ENCODE assay signal across 30 cellular contexts in genomic region chr13:50584856-50585580, GRCh38.
DNase-seq lines count a peak whose midpoint lies in the region; ATAC-seq and TF ChIP-seq lines count a peak whose summit lies in the region.
"Had no signal": no experiment of that assay in that cellular context is flagged by ENCODE, and none has a peak within 500 bp of the region (broad histone marks: within the 10 kb centered on the region; RNA-seq: fewer than 3 reads in every experiment).

No MANE protein-coding gene starts in this region.

- H3K4me1 Mint-ChIP-seq in glutamatergic neuron (ENCODE audit: low read depth, unreplicated experiment) = peaks cover 6% of the 10 kb centered on the region

- no peaks in the 10 kb centered on the region for H3K79me2 ChIP-seq in OCI-LY1 (ENCODE audit: insufficient read depth, low read length)

- H3K4me2 ChIP-seq in OCI-LY1 (ENCODE audit: low read length) = no peak overlapping the region

- ATAC-seq in GM19351 (IDR thresholded peaks at IDR 0.05; ENCODE audit: unreplicated experiment) (no peak), GM21825 (IDR thresholded peaks at IDR 0.05; ENCODE audit: unreplicated experiment) (no peak)
- no peak for ATAC-seq in activated naive CD4-positive, alpha-beta T cell treated with anti-CD3 and anti-CD28 coated beads, Interleukin-2, amount 50 U/mL, for 72 hours
- ATAC-seq: GM12878; heart left ventricle; Panc1; right lobe of liver; stimulated activated naive B cell treated with anti-CD40 and anti-IgM and Interleukin-4, amounts not matched to agents 10 μg/mL and 1 μg/mL and 100 μg/mL, for 72 hours had no signal

- peaks cover 71% of the 10 kb centered on the region for H3K4me1 ChIP-seq in OCI-LY1 (ENCODE audit: insufficient read depth, low read length, severe bottlenecking)
- H3K4me1 ChIP-seq: colonic mucosa, right lobe of liver had no signal

- H3K36me3 ChIP-seq in H7 (replicated peaks; ENCODE audit: control insufficient read depth, insufficient read depth, low read length) (no peaks in the 10 kb centered on the region), OCI-LY1 (ENCODE audit: insufficient read depth, low read length) (no peaks in the 10 kb centered on the region)
- H3K36me3 ChIP-seq: colonic mucosa, heart left ventricle, right lobe of liver had no signal

- H4K20me1 ChIP-seq in OCI-LY1 (ENCODE audit: insufficient read depth, low read length) = no peaks in the 10 kb centered on the region

- peak overlapping the region; percentile 100 for H3K27ac ChIP-seq in OCI-LY1 (ENCODE audit: low read depth, low read length, poor library complexity, severe bottlenecking)
- H3K27ac ChIP-seq: colonic mucosa, GM23248, right lobe of liver had no signal

- no peak overlapping the region for H3K27ac Mint-ChIP-seq in glutamatergic neuron (ENCODE audit: unreplicated experiment)
- no peak overlapping the region for H3K27ac Mint-ChIP-seq in activated naive CD4-positive, alpha-beta T cell treated with anti-CD3 and anti-CD28 coated beads, Interleukin-2, amount 50 U/mL, for 72 hours
- H3K27ac Mint-ChIP-seq: activated naive CD4-positive, alpha-beta T cell treated with anti-CD3 and anti-CD28 coated beads for 36 hours; progenitor cell of endocrine pancreas; stimulated activated naive B cell treated with anti-CD40 and anti-IgM and Interleukin-4, amounts not matched to agents 10 μg/mL and 1 μg/mL and 100 μg/mL, for 72 hours had no signal

- no peaks in the 10 kb centered on the region for H3K9me2 ChIP-seq in OCI-LY1 (ENCODE audit: low read depth, low read length)

- peaks cover 2% of the 10 kb centered on the region for H3K9me3 Mint-ChIP-seq in glutamatergic neuron (ENCODE audit: unreplicated experiment)
- no peaks in the 10 kb centered on the region for H3K9me3 Mint-ChIP-seq in activated naive CD4-positive, alpha-beta T cell treated with anti-CD3 and anti-CD28 coated beads, Interleukin-2, amount 50 U/mL, for 72 hours
- H3K9me3 Mint-ChIP-seq: activated naive CD4-positive, alpha-beta T cell treated with anti-CD3 and anti-CD28 coated beads for 36 hours had no signal

- no peaks in the 10 kb centered on the region for H3K9me3 ChIP-seq in OCI-LY1 (ENCODE audit: low read length)
- H3K9me3 ChIP-seq: colonic mucosa, right lobe of liver had no signal

- H3K27me3 Mint-ChIP-seq in glutamatergic neuron (ENCODE audit: unreplicated experiment) = peaks cover 1% of the 10 kb centered on the region
- H3K27me3 Mint-ChIP-seq: stimulated activated naive B cell treated with anti-CD40 and anti-IgM and Interleukin-4, amounts not matched to agents 10 μg/mL and 1 μg/mL and 100 μg/mL, for 72 hours had no signal

- peak; percentile 19 for DNase-seq in H7
- no peak for DNase-seq in glutamatergic neuron
- DNase-seq in skeletal muscle cell (ENCODE audit: low read depth) = peak; percentile 69
- DNase-seq in activated naive CD4-positive, alpha-beta T cell treated with anti-CD3 and anti-CD28 coated beads, Interleukin-2, amount 50 U/mL, for 72 hours (ENCODE audit: low spot score in 2 of 2) = no peak
- DNase-seq: activated CD4-positive, alpha-beta T cell treated with anti-CD3 and anti-CD28 coated beads, Interleukin-2, amount 50 U/mL, for 4 hours; activated CD4-positive, CD25-positive, alpha-beta regulatory T cell; activated naive CD4-positive, alpha-beta T cell treated with anti-CD3 and anti-CD28 coated beads for 36 hours; amniotic stem cell; CD4-positive, alpha-beta memory T cell; colonic mucosa; effector CD8-positive, alpha-beta T cell; erythroblast; GM23248; heart left ventricle; Kasumi-1; NCI-H1930; NCI-H226; right lobe of liver; SIG-M5; stimulated activated CD4-positive, alpha-beta T cell treated with anti-CD3 and anti-CD28 coated beads, Interleukin-4, amount 100 ng/mL, for 4 hours; stimulated activated naive B cell treated with anti-CD40 and anti-IgM and Interleukin-4, amounts not matched to agents 10 μg/mL and 1 μg/mL and 100 μg/mL, for 72 hours; SW 1271; T1000 had no signal

- H3K9ac ChIP-seq in OCI-LY1 (ENCODE audit: low read length) = peak overlapping the region; percentile 12; the same call in 1 of the 2 replicates
- H3K9ac ChIP-seq: GM23248 had no signal

- no peak overlapping the region for H3K4me3 ChIP-seq in H7 (ENCODE audit: insufficient read depth, low read depth, low read length)
- no peak overlapping the region for H3K4me3 ChIP-seq in OCI-LY1 (ENCODE audit: low read depth, low read length, poor library complexity, severe bottlenecking)
- no peak overlapping the region for H3K4me3 ChIP-seq in skeletal muscle cell (ENCODE audit: low read depth, low read length)
- H3K4me3 ChIP-seq: colonic mucosa, GM12878, GM23248, heart left ventricle, lung, right lobe of liver had no signal

- TF ChIP-seq CTCF in OCI-LY1 (IDR thresholded peaks at IDR 0.05; ENCODE audit: low read length) (no peak), glutamatergic neuron (IDR thresholded peaks at IDR 0.05; ENCODE audit: partially characterized antibody, unreplicated experiment) (no peak)

- H2AFZ ChIP-seq in OCI-LY1 (ENCODE audit: low read length) = no peak overlapping the region
- H2AFZ ChIP-seq: GM23248 had no signal

- H3F3A ChIP-seq in OCI-LY1 (ENCODE audit: insufficient read depth, low read length) = no peaks in the 10 kb centered on the region

- H3K4me3 Mint-ChIP-seq in glutamatergic neuron (ENCODE audit: unreplicated experiment) = peak overlapping the region; percentile 61
- H3K4me3 Mint-ChIP-seq: activated naive CD4-positive, alpha-beta T cell treated with anti-CD3 and anti-CD28 coated beads for 36 hours; CD4-positive, alpha-beta memory T cell; stimulated activated naive B cell treated with anti-CD40 and anti-IgM and Interleukin-4, amounts not matched to agents 10 μg/mL and 1 μg/mL and 100 μg/mL, for 72 hours had no signal

- no peaks in the 10 kb centered on the region for H3K36me3 Mint-ChIP-seq in glutamatergic neuron (ENCODE audit: unreplicated experiment)
- H3K36me3 Mint-ChIP-seq in activated naive CD4-positive, alpha-beta T cell treated with anti-CD3 and anti-CD28 coated beads, Interleukin-2, amount 50 U/mL, for 72 hours = no peaks in the 10 kb centered on the region
- H3K36me3 Mint-ChIP-seq: CD4-positive, alpha-beta memory T cell had no signal

- H3K27me3 ChIP-seq in H7 (ENCODE audit: control insufficient read depth, insufficient read depth, low read length) (no peaks in the 10 kb centered on the region), OCI-LY1 (ENCODE audit: insufficient read depth, low read length) (no peaks in the 10 kb centered on the region)
- H3K27me3 ChIP-seq: colonic mucosa, heart left ventricle, right lobe of liver had no signal

Comparison
In these comparisons a context has a peak if more than half of its experiments do, and no peak if none do; other contexts are left out.
1. DNase-seq: peak in H7 (single experiment) and skeletal muscle cell (single experiment); none in glutamatergic neuron (single experiment) and activated naive CD4-positive, alpha-beta T cell treated with anti-CD3 and anti-CD28 coated beads, Interleukin-2, amount 50 U/mL, for 72 hours (0 of 2).